ENCODE assay signal across 25 cellular contexts in genomic region chrX:85620466-85620865, GRCh38.
DNase-seq lines count a peak whose midpoint lies in the region; ATAC-seq and FAIRE-seq lines count a peak whose summit lies in the region.
"Had no signal": no experiment of that assay in that cellular context is flagged by ENCODE, and none has a peak within 500 bp of the region (broad histone marks: within the 10 kb centered on the region; RNA-seq: fewer than 3 reads in every experiment).

No MANE protein-coding gene starts in this region.

- H3K4me2 ChIP-seq in mesendoderm (ENCODE audit: low read length): no peak overlapping the region
- H3K4me2 ChIP-seq: GM23338 had no signal

- H2BK15ac ChIP-seq in mesendoderm (replicated peaks; ENCODE audit: low read depth): no peak overlapping the region

- H3K23ac ChIP-seq in mesendoderm (ENCODE audit: low read length): no peak overlapping the region

- H3K36me3 ChIP-seq in HUES6 (ENCODE audit: control insufficient read depth, insufficient read depth, low read length) (no peaks in the 10 kb centered on the region), mesendoderm (ENCODE audit: control insufficient read depth, insufficient read depth, low read length) (no peaks in the 10 kb centered on the region)
- H3K36me3 ChIP-seq: BE2C had no signal

- H4K8ac ChIP-seq in mesendoderm (ENCODE audit: low read depth, low read length): no peak overlapping the region

- no peaks in the 10 kb centered on the region for H3K79me2 ChIP-seq in mesendoderm (ENCODE audit: control insufficient read depth, insufficient read depth, low read length)

- peaks cover 27% of the 10 kb centered on the region; the same call in 1 of the 2 replicates for H3K9me3 ChIP-seq in HUES6 (ENCODE audit: control insufficient read depth, insufficient read depth, low read depth, low read length)
- H3K9me3 ChIP-seq: BE2C had no signal

- H3K4ac ChIP-seq in mesendoderm (ENCODE audit: low read depth, low read length): peak overlapping the region; percentile 12

- no peak overlapping the region for H2BK120ac ChIP-seq in mesendoderm (ENCODE audit: low read depth, low read length)

- no peak for FAIRE-seq in GM19239 (lab: Jason Lieb, UNC)
- FAIRE-seq: K562 had no signal

- ATAC-seq in GM18502 (IDR thresholded peaks at IDR 0.05; ENCODE audit: poor library complexity, unreplicated experiment): no peak
- ATAC-seq: K562, PC-3, SK-N-SH treated with all-trans-retinoic acid at 6 μM for 48 hours, T-helper 17 cell had no signal

- no peak overlapping the region for H3K18ac ChIP-seq in mesendoderm (ENCODE audit: low read length)

- H3K9ac ChIP-seq in HUES6 (ENCODE audit: low read length) (peak overlapping the region; percentile 59), mesendoderm (ENCODE audit: low read length) (no peak overlapping the region)

- no peak overlapping the region for H4K5ac ChIP-seq in mesendoderm (ENCODE audit: low read length)

- H3K4me3 ChIP-seq in HUES6 (ENCODE audit: low read depth, low read length) (no peak overlapping the region), mesendoderm (ENCODE audit: low read length) (no peak overlapping the region)
- H3K4me3 ChIP-seq: GM23338, K562 had no signal

- peaks cover 20% of the 10 kb centered on the region for H3K4me1 ChIP-seq in HUES6 (ENCODE audit: control insufficient read depth, insufficient read depth, low read length)
- no peaks in the 10 kb centered on the region for H3K4me1 ChIP-seq in mesendoderm (ENCODE audit: control insufficient read depth, low read depth, low read length)
- H3K4me1 ChIP-seq: BE2C had no signal

- H2BK5ac ChIP-seq in mesendoderm (ENCODE audit: low read length): no peak overlapping the region

- no peak overlapping the region for H2AK5ac ChIP-seq in mesendoderm (ENCODE audit: low read length)

- no peaks in the 10 kb centered on the region for H3K79me1 ChIP-seq in mesendoderm (ENCODE audit: low read length)

- no peak overlapping the region; the same call in 1 of the 2 replicates for H3K27ac ChIP-seq in HUES6 (ENCODE audit: low read depth, low read length)
- no peak overlapping the region for H3K27ac ChIP-seq in mesendoderm (ENCODE audit: low read depth, low read length)
- H3K27ac ChIP-seq: HL-60 had no signal

- no peaks in the 10 kb centered on the region for H3K27me3 ChIP-seq in HUES6 (ENCODE audit: control insufficient read depth, insufficient read depth, low read length)
- no peaks in the 10 kb centered on the region for H3K27me3 ChIP-seq in mesendoderm (ENCODE audit: insufficient read depth, low read length, poor library complexity)
- H3K27me3 ChIP-seq: BE2C had no signal

- peak; percentile 0 for DNase-seq in NCI-H1105 treated with DMSO at 0.1 percent for 48 hours (lab: John Stamatoyannopoulos, UW)
- DNase-seq in NCI-H1105 (lab: John Stamatoyannopoulos, UW): no peak
- DNase-seq in NCI-H69 (lab: John Stamatoyannopoulos, UW): peak; percentile 31
- peak; percentile 61 for DNase-seq in mesendoderm
- no peak for DNase-seq in GM19239 (ENCODE audit: insufficient read length, low spot score)
- DNase-seq in SK-N-DZ (ENCODE audit: low spot score): no peak
- DNase-seq: 8988T; ACHN; BE2C; CD8-positive, alpha-beta memory T cell; DMS53; HCEC 1CT; MV-4-11; NCI-H1436; NCI-H187 treated with DMSO at 0.1 percent for 48 hours; NCI-H526; NK-92 treated with Interleukin-12 subunit alpha and Interleukin-12 subunit beta, amount 100 ng/mL, for 24 hours; PC-3; T-helper 17 cell had no signal

- no CpG with 5 or more reads among the region's 1 CpG for WGBS in mesendoderm (ENCODE audit: extremely low coverage, insufficient coverage, low lambda C conversion rate)

- H3K56ac ChIP-seq in mesendoderm (ENCODE audit: low read length): no peak overlapping the region

Comparison
In these comparisons a context has a peak if more than half of its experiments do, and no peak if none do; other contexts are left out.
1. DNase-seq: peak in NCI-H1105 treated with DMSO at 0.1 percent for 48 hours (single experiment), NCI-H69 (single experiment) and mesendoderm (single experiment); none in NCI-H1105 (single experiment), GM19239 (single experiment) and SK-N-DZ (single experiment).